In genomic region chr9:38417003-38417965, GRCh38 we compare ENCODE assay signal across 8 cellular contexts. TPM values are rescaled to one million over a fixed set of nuclear protein-coding genes. Genes with fewer than 3 reads are reported as not detected.
DNase-seq lines count a peak whose midpoint lies in the region; ATAC-seq and TF ChIP-seq lines count a peak whose summit lies in the region.

No MANE protein-coding gene starts in this region.

- H3K4me3 ChIP-seq in OCI-LY1 (ENCODE audit: low read depth, low read length, poor library complexity, severe bottlenecking), result no peak overlapping the region
- no peak overlapping the region for H3K4me3 ChIP-seq in colonic mucosa
- no peak overlapping the region for H3K4me3 ChIP-seq in sigmoid colon

- H3K36me3 ChIP-seq in OCI-LY1 (ENCODE audit: insufficient read depth, low read length) (no peaks in the 10 kb centered on the region), colonic mucosa (no peaks in the 10 kb centered on the region), sigmoid colon (no peaks in the 10 kb centered on the region)

- no peak for TF ChIP-seq EP300 in sigmoid colon (IDR thresholded peaks at IDR 0.05)

- H2AFZ ChIP-seq in OCI-LY1 (ENCODE audit: low read length), result no peak overlapping the region

- no peak overlapping the region for H3K9ac ChIP-seq in OCI-LY1 (ENCODE audit: low read length)
- no peak overlapping the region for H3K9ac ChIP-seq in colonic mucosa (ENCODE audit: low read depth in 2 of 2, low read length in 2 of 2)

- peak; percentile 21 for DNase-seq in DMS53 treated with DMSO at 0.1 percent for 48 hours (lab: John Stamatoyannopoulos, UW; ENCODE audit: unreplicated experiment)
- peak; percentile 45 for DNase-seq in colonic mucosa
- DNase-seq in sigmoid colon, result peak; percentile 24
- DNase-seq in stimulated activated naive CD4-positive, alpha-beta T cell treated with Interleukin-2 at 50 U/mL for 16 hours (lab: John Stamatoyannopoulos, UW), result no peak
- no peak for DNase-seq in NOMO-1 (lab: John Stamatoyannopoulos, UW; ENCODE audit: unreplicated experiment in 2 of 2)

- no peak overlapping the region for H3K4me2 ChIP-seq in OCI-LY1 (ENCODE audit: low read length)

- WGBS in sigmoid colon, 2 donors, result 65 to 70% methylated on average over 8 of the region's 8 CpGs

- ATAC-seq in GM21423 (IDR thresholded peaks at IDR 0.05; ENCODE audit: unreplicated experiment), result peak; percentile 54
- ATAC-seq in GM19328 (IDR thresholded peaks at IDR 0.05; ENCODE audit: unreplicated experiment), result no peak

- TF ChIP-seq CTCF in OCI-LY1 (IDR thresholded peaks at IDR 0.05; ENCODE audit: low read length), result peak; percentile 65
- peak; percentile 34 for TF ChIP-seq CTCF in colonic mucosa (IDR thresholded peaks at IDR 0.05)
- no peak for TF ChIP-seq CTCF in sigmoid colon (IDR thresholded peaks at IDR 0.05)

- H3K4me1 ChIP-seq in OCI-LY1 (ENCODE audit: insufficient read depth, low read length, severe bottlenecking) (no peaks in the 10 kb centered on the region), colonic mucosa (no peaks in the 10 kb centered on the region), sigmoid colon (no peaks in the 10 kb centered on the region)

- no peaks in the 10 kb centered on the region for H4K20me1 ChIP-seq in OCI-LY1 (ENCODE audit: insufficient read depth, low read length)

- H3F3A ChIP-seq in OCI-LY1 (ENCODE audit: insufficient read depth, low read length), result no peaks in the 10 kb centered on the region

- H3K27ac ChIP-seq in OCI-LY1 (ENCODE audit: low read depth, low read length, poor library complexity, severe bottlenecking) (no peak overlapping the region), colonic mucosa (no peak overlapping the region), sigmoid colon (no peak overlapping the region)

- no peaks in the 10 kb centered on the region for H3K9me2 ChIP-seq in OCI-LY1 (ENCODE audit: low read depth, low read length)

- no peaks in the 10 kb centered on the region for H3K27me3 ChIP-seq in OCI-LY1 (ENCODE audit: insufficient read depth, low read length)
- H3K27me3 ChIP-seq in colonic mucosa, result no peaks in the 10 kb centered on the region
- peaks cover 0 to 10% (median under 1%) of the 10 kb centered on the region in 3 donors for H3K27me3 ChIP-seq in sigmoid colon

- H3K79me2 ChIP-seq in OCI-LY1 (ENCODE audit: insufficient read depth, low read length), result no peaks in the 10 kb centered on the region

- intact Hi-C loops in colonic mucosa (cut with DNase I) (no loop called here), sigmoid colon (cut with DNase I) (no loop called here)

- no peak for TF ChIP-seq POLR2A in sigmoid colon (IDR thresholded peaks at IDR 0.05)

- H3K9me3 ChIP-seq in OCI-LY1 (ENCODE audit: low read length) (no peaks in the 10 kb centered on the region), colonic mucosa (no peaks in the 10 kb centered on the region), sigmoid colon (no peaks in the 10 kb centered on the region)

RNA-seq across cellular contexts. Expression of gene IGFBPL1, which starts 7.0 kb away (rescaled TPM):
- total RNA-seq in colonic mucosa (1 to 10 TPM in 1 of 2 donors, under 1 TPM in 1; 0.82 to 1.3 TPM), sigmoid colon (1 to 10 TPM in 2 of 4 donors, under 1 TPM in 1, not detected in 1; 0.36 to 2.2 (median 1.4) TPM)
- under 1 TPM in 1 of 3 donors, not detected in 2; 0.23 TPM for polyA plus RNA-seq in sigmoid colon

RNA-seq across cellular contexts. Expression of gene ALDH1B1, which starts 24.8 kb away (rescaled TPM):
- total RNA-seq in colonic mucosa (10 to 100 TPM; 58.7 to 89.9 TPM), sigmoid colon (100 to 1,000 TPM in 2 of 4 donors, 10 to 100 TPM in 2; 35.7 to 162 (median 101) TPM)
- polyA plus RNA-seq in sigmoid colon, result 10 to 100 TPM; 19.2 to 45.0 (median 24.0) TPM

Comparison
In these comparisons a context has a peak if more than half of its experiments do, and no peak if none do; other contexts are left out.
1. DNase-seq: peak in DMS53 treated with DMSO at 0.1 percent for 48 hours (single experiment), colonic mucosa (single experiment) and sigmoid colon (single experiment); none in stimulated activated naive CD4-positive, alpha-beta T cell treated with Interleukin-2 at 50 U/mL for 16 hours (single experiment) and NOMO-1 (0 of 2).
2. CTCF ChIP-seq: peak in OCI-LY1 (single experiment) and colonic mucosa (single experiment); none in sigmoid colon (0 of 4).